In genomic region chr1:18819211-18819610, GRCh38 we compare ENCODE assay signal across 40 cellular contexts. TPM values are rescaled to one million over a fixed set of nuclear protein-coding genes. Genes with fewer than 3 reads are reported as not detected.
"Had no signal": no experiment of that assay in that cellular context is flagged by ENCODE, and none has a peak within 500 bp of the region (broad histone marks: within the 10 kb centered on the region; RNA-seq: fewer than 3 reads in every experiment).

No MANE protein-coding gene starts in this region.

- H3K9me3 Mint-ChIP-seq: activated B cell treated with CpG ODN at 0.5 μM for 24 hours; activated CD8-positive, alpha-beta T cell treated with anti-CD3 and anti-CD28 coated beads for 36 hours; activated naive CD8-positive, alpha-beta T cell treated with anti-CD3 and anti-CD28 coated beads for 36 hours; activated naive CD8-positive, alpha-beta T cell treated with anti-CD3 and anti-CD28 coated beads, Interleukin-2, amount 50 U/mL, for 24 hours; activated T-cell treated with anti-CD3 and anti-CD28 coated beads, Interleukin-2, amount 50 U/mL, for 4 hours; activated T-helper 17 cell treated with anti-CD3 and anti-CD28 coated beads, Interleukin-2, amount 50 U/mL, for 72 hours; effector memory CD8-positive, alpha-beta T cell; T-helper 2 cell treated with Interferon-gamma antibody and Interleukin-4, amounts not matched to agents 5 μg/mL and 100 μg/mL, for 36 hours had no signal

- FAIRE-seq: colon, endometrium, endothelial cell of umbilical vein had no signal

- H3K27ac ChIP-seq: adrenal gland, body of pancreas, epithelial cell of prostate, esophagus squamous epithelium, gastroesophageal sphincter, WERI-Rb-1 had no signal

- H3K4me3 ChIP-seq: adrenal gland, body of pancreas, esophagus squamous epithelium, gastroesophageal sphincter had no signal

- H3K36me3 ChIP-seq: adrenal gland, esophagus squamous epithelium, gastroesophageal sphincter, WERI-Rb-1 had no signal

- ATAC-seq: activated CD4-positive, CD25-positive, alpha-beta regulatory T cell treated with anti-CD3 and anti-CD28 coated beads, Interleukin-2, amount 50 U/mL, for 24 hours; activated CD8-positive, alpha-beta T cell treated with anti-CD3 and anti-CD28 coated beads for 36 hours; activated naive CD8-positive, alpha-beta T cell treated with anti-CD3 and anti-CD28 coated beads, Interleukin-2, amount 50 U/mL, for 24 hours; activated T-cell treated with anti-CD3 and anti-CD28 coated beads, Interleukin-2, amount 50 U/mL, for 4 hours; activated T-helper 17 cell treated with anti-CD3 and anti-CD28 coated beads, Interleukin-2, amount 50 U/mL, for 72 hours; body of pancreas; effector memory CD8-positive, alpha-beta T cell; gastroesophageal sphincter; T-helper 17 cell had no signal

- H3K36me3 Mint-ChIP-seq: activated naive CD8-positive, alpha-beta T cell treated with anti-CD3 and anti-CD28 coated beads for 36 hours had no signal

- H3K4me1 Mint-ChIP-seq: activated B cell treated with CpG ODN at 0.5 μM for 24 hours; activated naive CD8-positive, alpha-beta T cell treated with anti-CD3 and anti-CD28 coated beads, Interleukin-2, amount 50 U/mL, for 24 hours had no signal

- H3K4me1 ChIP-seq: adrenal gland, body of pancreas had no signal

- H3K27ac Mint-ChIP-seq: activated B cell treated with CpG ODN at 0.5 μM for 24 hours; activated CD8-positive, alpha-beta T cell treated with anti-CD3 and anti-CD28 coated beads for 36 hours; activated naive CD8-positive, alpha-beta T cell treated with anti-CD3 and anti-CD28 coated beads for 36 hours; activated naive CD8-positive, alpha-beta T cell treated with anti-CD3 and anti-CD28 coated beads, Interleukin-2, amount 50 U/mL, for 24 hours; activated T-helper 17 cell treated with anti-CD3 and anti-CD28 coated beads, Interleukin-2, amount 50 U/mL, for 72 hours; effector memory CD8-positive, alpha-beta T cell; T-helper 17 cell; T-helper 2 cell treated with Interferon-gamma antibody and Interleukin-4, amounts not matched to agents 5 μg/mL and 100 μg/mL, for 36 hours had no signal

- DNase-seq: activated B cell treated with CpG ODN at 0.5 μM for 24 hours; activated CD4-positive, alpha-beta T cell treated with anti-CD3 and anti-CD28 coated beads for 48 hours; activated CD4-positive, alpha-beta T cell treated with anti-CD3 and anti-CD28 coated beads, Interleukin-2, amount 50 U/mL, for 1 hour; activated CD4-positive, alpha-beta T cell treated with anti-CD3 and anti-CD28 coated beads, Interleukin-2, amount 50 U/mL, for 48 hours; activated CD8-positive, alpha-beta memory T cell treated with anti-CD3 and anti-CD28 coated beads for 24 hours; activated CD8-positive, alpha-beta T cell treated with anti-CD3 and anti-CD28 coated beads for 36 hours; activated effector memory CD4-positive, alpha-beta T cell treated with Interleukin-2 at 50 U/mL for 16 hours; activated gamma-delta T cell treated with Interleukin-2 at 50 U/mL for 16 hours; activated naive CD4-positive, alpha-beta T cell treated with anti-CD3 and anti-CD28 coated beads, Interleukin-2, amount 50 U/mL, for 16 hours; activated naive CD4-positive, alpha-beta T cell treated with Interleukin-2 at 50 U/mL for 16 hours; activated naive CD8-positive, alpha-beta T cell treated with anti-CD3 and anti-CD28 coated beads for 36 hours; activated naive CD8-positive, alpha-beta T cell treated with anti-CD3 and anti-CD28 coated beads, Interleukin-2, amount 50 U/mL, for 24 hours; activated T-cell treated with anti-CD3 and anti-CD28 coated beads, Interleukin-2, amount 50 U/mL, for 4 hours; adrenal gland; amygdala; body of pancreas; caudate nucleus; cortex of kidney; dermis blood vessel endothelial cell; effector CD4-positive, alpha-beta T cell; effector memory CD8-positive, alpha-beta T cell; esophagus squamous epithelium; foreskin melanocyte; T-helper 1 cell; T-helper 17 cell; T1000; WERI-Rb-1 had no signal

- H3K4me3 Mint-ChIP-seq: activated B cell treated with CpG ODN at 0.5 μM for 24 hours; activated CD8-positive, alpha-beta T cell treated with anti-CD3 and anti-CD28 coated beads for 36 hours; activated naive CD8-positive, alpha-beta T cell treated with anti-CD3 and anti-CD28 coated beads for 36 hours; activated naive CD8-positive, alpha-beta T cell treated with anti-CD3 and anti-CD28 coated beads, Interleukin-2, amount 50 U/mL, for 24 hours; activated T-cell treated with anti-CD3 and anti-CD28 coated beads, Interleukin-2, amount 50 U/mL, for 4 hours; activated T-helper 17 cell treated with anti-CD3 and anti-CD28 coated beads, Interleukin-2, amount 50 U/mL, for 72 hours; effector memory CD8-positive, alpha-beta T cell; T-helper 17 cell; T-helper 2 cell treated with Interferon-gamma antibody and Interleukin-4, amounts not matched to agents 5 μg/mL and 100 μg/mL, for 36 hours had no signal

- H3K9me3 ChIP-seq: adrenal gland, body of pancreas, esophagus squamous epithelium, gastroesophageal sphincter had no signal

RNA-seq across cellular contexts. Expression of gene TAS1R2, which starts 40.2 kb away (rescaled TPM):
- total RNA-seq: activated B cell treated with CpG ODN at 0.5 μM for 24 hours; activated CD8-positive, alpha-beta T cell treated with anti-CD3 and anti-CD28 coated beads for 36 hours; activated naive CD8-positive, alpha-beta T cell treated with anti-CD3 and anti-CD28 coated beads for 36 hours; activated T-cell treated with anti-CD3 and anti-CD28 coated beads, Interleukin-2, amount 50 U/mL, for 4 hours; activated T-helper 17 cell treated with anti-CD3 and anti-CD28 coated beads, Interleukin-2, amount 50 U/mL, for 72 hours; adrenal gland; aorta; body of pancreas; chondrocyte; dermis blood vessel endothelial cell; endothelial cell of umbilical vein; esophagus squamous epithelium; fibroblast of lung; fibroblast of villous mesenchyme; gastroesophageal sphincter; glomerular endothelial cell; T-helper 17 cell had no signal
- polyA plus RNA-seq: adrenal gland, aorta, endothelial cell of umbilical vein, fibroblast of lung had no signal
